Comparison of ENCODE assay signal across 10 cellular contexts in the genomic region with DNA sequence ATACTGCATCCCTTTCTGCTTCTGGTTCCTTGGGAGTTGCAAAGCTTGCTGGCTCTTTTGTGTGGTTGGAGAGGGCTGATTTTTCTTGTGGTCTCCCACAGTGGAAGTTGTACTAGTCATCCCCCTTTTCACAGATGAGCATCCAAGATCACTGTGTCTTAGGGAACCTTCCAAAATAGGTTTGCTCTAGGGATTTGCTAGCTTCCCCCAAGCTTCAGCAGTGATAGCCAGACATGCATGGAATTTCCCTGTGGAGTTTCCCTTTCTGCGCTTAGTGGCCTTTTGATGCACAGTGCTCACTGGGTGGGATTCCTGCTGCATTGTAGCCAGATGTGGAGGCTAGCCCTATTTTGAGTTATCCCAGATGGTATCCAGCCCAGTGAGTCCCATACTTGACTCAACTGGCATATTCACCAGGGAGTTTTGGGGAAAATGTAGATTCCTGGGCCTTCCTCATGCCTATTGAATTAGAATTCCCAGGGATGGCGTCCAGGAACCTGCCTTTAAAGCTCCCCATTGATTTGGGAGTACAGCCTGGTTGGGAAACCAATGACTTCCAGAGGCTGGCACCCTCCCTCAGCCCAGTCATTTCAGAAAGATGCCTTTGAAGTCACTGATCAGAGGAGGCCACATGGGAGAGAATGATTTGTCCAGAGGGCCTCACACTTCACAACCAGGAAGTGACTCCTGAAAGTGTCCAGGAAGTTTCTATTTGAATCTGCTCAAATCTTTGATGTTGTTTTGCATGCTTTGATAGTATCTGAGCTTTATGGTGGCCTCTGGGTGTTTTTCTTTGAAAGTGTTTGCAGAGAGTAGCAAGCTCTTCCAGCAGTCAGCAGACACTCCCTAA. TPM values are rescaled to one million over a fixed set of nuclear protein-coding genes. Genes with fewer than 3 reads are reported as not detected.
A peak's percentile ranks its signal among the peaks of the same experiment; 100 is the strongest.
DNase-seq lines count a peak whose midpoint lies in the region; ATAC-seq, FAIRE-seq and TF ChIP-seq lines count a peak whose summit lies in the region.
"Had no signal": no experiment of that assay in that cellular context is flagged by ENCODE, and none has a peak within 500 bp of the region (broad histone marks: within the 10 kb centered on the region; RNA-seq: fewer than 3 reads in every experiment).

No MANE protein-coding gene starts in this region.

- no peak for TF ChIP-seq POLR2A in NB4 (IDR thresholded peaks at IDR 0.05; ENCODE audit: extremely low read depth, insufficient read length)

- H4K20me1 ChIP-seq in SK-N-SH (ENCODE audit: insufficient read depth) = no peaks in the 10 kb centered on the region

- ATAC-seq in SK-N-SH treated with all-trans-retinoic acid at 6 μM for 48 hours (no peak), HG02938 (IDR thresholded peaks at IDR 0.05; ENCODE audit: unreplicated experiment) (no peak), HG02981 (IDR thresholded peaks at IDR 0.05; ENCODE audit: unreplicated experiment) (no peak)

- H3K36me3 ChIP-seq in SK-N-SH (replicated peaks in 1 of 2; ENCODE audit: control insufficient read depth in 1 of 2, insufficient read depth in 2 of 2, low read length in 1 of 2) = no peaks in the 10 kb centered on the region
- H3K36me3 ChIP-seq in bronchial epithelial cell (ENCODE audit: control insufficient read depth, insufficient read depth, low read length) = no peaks in the 10 kb centered on the region

- H3K9me2 ChIP-seq in SK-N-SH = no peaks in the 10 kb centered on the region

- H2AFZ ChIP-seq in SK-N-SH (ENCODE audit: low read depth) = no peak overlapping the region

- FAIRE-seq in bronchial epithelial cell (lab: Jason Lieb, UNC) = no peak

- H3K9ac ChIP-seq in SK-N-SH = peak overlapping the region; percentile 23; the same call in 1 of the 2 replicates

- H3F3A ChIP-seq in SK-N-SH (replicated peaks; ENCODE audit: insufficient read depth) = peaks cover 23% of the 10 kb centered on the region

- H3K79me2 ChIP-seq in SK-N-SH (ENCODE audit: insufficient read depth) = peaks cover 65% of the 10 kb centered on the region

- TF ChIP-seq RAD21 in SK-N-SH (IDR thresholded peaks at IDR 0.05; ENCODE audit: low read length) = no peak

- peak overlapping the region; percentile 38 for H3K4me2 ChIP-seq in SK-N-SH

- CTCF ChIA-PET in SK-N-SH (lab: Yijun Ruan, JAX) = interaction anchor here (0.8 to 1.0 kb wide), 3 partner anchors 81 to 127 kb away, joined by 3 read pairs; partner anchors contain the start of gene RPL10A

- no peak for DNase-seq in SK-N-SH
- peak; percentile 52 for DNase-seq in NB4 (ENCODE audit: low read depth)
- DNase-seq in bronchial epithelial cell (ENCODE audit: low read depth) = peak; percentile 53
- DNase-seq in NCI-H187 treated with DMSO at 0.1 percent for 48 hours (lab: John Stamatoyannopoulos, UW) = no peak
- DNase-seq: ACHN had no signal

- H3K9me3 ChIP-seq in SK-N-SH = no peaks in the 10 kb centered on the region

- H3K27me3 ChIP-seq in SK-N-SH (ENCODE audit: insufficient read depth) = no peaks in the 10 kb centered on the region
- H3K27me3 ChIP-seq in bronchial epithelial cell (ENCODE audit: control insufficient read depth, insufficient read depth, low read length) = no peaks in the 10 kb centered on the region

- peaks cover 20 to 37% of the 10 kb centered on the region in 2 experiments for H3K4me1 ChIP-seq in SK-N-SH (ENCODE audit: control insufficient read depth in 1 of 2, insufficient read depth in 2 of 2, low read depth in 1 of 2, low read length in 1 of 2)

- TF ChIP-seq CTCF in SK-N-SH (IDR thresholded peaks at IDR 0.05) = no peak
- TF ChIP-seq CTCF in NB4 (IDR thresholded peaks at IDR 0.05; ENCODE audit: low read depth, low read length) = no peak
- TF ChIP-seq CTCF in bronchial epithelial cell (IDR thresholded peaks at IDR 0.05; ENCODE audit: insufficient read depth, low read length, severe bottlenecking) = no peak

- 100% methylated on average over 1 of the region's 2 CpGs for WGBS in SK-N-SH (ENCODE audit: low lambda C conversion rate)

- POLR2A ChIA-PET in SK-N-SH (lab: Yijun Ruan, JAX) = no interaction called here

- H3K4me3 ChIP-seq in SK-N-SH (ENCODE audit: low read depth in 2 of 2, low read length in 1 of 2) (no peak overlapping the region), NB4 (ENCODE audit: low read depth, low read length) (no peak overlapping the region), bronchial epithelial cell (ENCODE audit: low read depth, low read length) (no peak overlapping the region), skin epidermis (no peak overlapping the region)
- H3K4me3 ChIP-seq: SK-N-MC had no signal

- peak overlapping the region in 1 of 2 experiments; percentile 98; a peak in 2 of 4 replicates for H3K27ac ChIP-seq in SK-N-SH (ENCODE audit: low read depth in 2 of 2, low read length in 1 of 2)
- peak overlapping the region in 11 of 21 experiments; percentile 2 to 78 (median 36) for H3K27ac ChIP-seq in skin epidermis
- H3K27ac ChIP-seq: SK-N-MC had no signal

- no peak for TF ChIP-seq EP300 in SK-N-SH (IDR thresholded peaks at IDR 0.05; ENCODE audit: borderline replicate concordance in 1 of 2, low read depth in 1 of 2, low read length in 1 of 2)

TF ChIP-seq in SK-N-SH, 30 proteins besides CTCF, POLR2A, EP300 and RAD21 (continues in another document):
- no peak for TF ChIP-seq RXRA (IDR thresholded peaks at IDR 0.05; ENCODE audit: borderline replicate concordance, low read depth)
- no peak for TF ChIP-seq EZH2phosphoT487 (IDR thresholded peaks at IDR 0.05; ENCODE audit: borderline replicate concordance, low read depth)
- no peak for TF ChIP-seq RCOR1 (IDR thresholded peaks at IDR 0.05; ENCODE audit: low read length)
- no peak for TF ChIP-seq SMC3 (IDR thresholded peaks at IDR 0.05; ENCODE audit: low read depth, low read length)
- TF ChIP-seq ZBTB33 (IDR thresholded peaks at IDR 0.05; ENCODE audit: borderline replicate concordance, low read depth) = no peak
- no peak for TF ChIP-seq TEAD4 (IDR thresholded peaks at IDR 0.05; ENCODE audit: borderline replicate concordance, insufficient read depth)
- no peak for TF ChIP-seq MAX (IDR thresholded peaks at IDR 0.05; ENCODE audit: low read depth)
- TF ChIP-seq GATA2 (CRISPR knock-in tag; IDR thresholded peaks at IDR 0.05) = no peak
- no peak for TF ChIP-seq TCF12 (IDR thresholded peaks at IDR 0.05)
- TF ChIP-seq FOXJ3 (CRISPR knock-in tag; IDR thresholded peaks at IDR 0.05) = no peak
- no peak for TF ChIP-seq NRF1 (IDR thresholded peaks at IDR 0.05; ENCODE audit: low read depth, low read length)
- TF ChIP-seq GABPA (IDR thresholded peaks at IDR 0.05; ENCODE audit: low read depth) = no peak

TF ChIP-seq in SK-N-SH treated with all-trans-retinoic acid at 6 μM for 48 hours, 23 proteins besides CTCF, POLR2A, EP300 and RAD21 (continues in another document):
- TF ChIP-seq CSDC2 (CRISPR knock-in tag; IDR thresholded peaks at IDR 0.05) (no peak), ARNTL (CRISPR knock-in tag; IDR thresholded peaks at IDR 0.05; ENCODE audit: borderline replicate concordance, low read depth) (no peak), ESRRG (CRISPR knock-in tag; IDR thresholded peaks at IDR 0.05) (no peak), ZNF70 (CRISPR knock-in tag; IDR thresholded peaks at IDR 0.05) (no peak), ZNF8 (CRISPR knock-in tag; IDR thresholded peaks at IDR 0.05) (no peak), ZNF565 (CRISPR knock-in tag; conservative IDR thresholded peaks at IDR 0.05; ENCODE audit: low read depth) (no peak), POU6F1 (CRISPR knock-in tag; IDR thresholded peaks at IDR 0.05; ENCODE audit: borderline replicate concordance, low read depth) (no peak), OSR1 (CRISPR knock-in tag; IDR thresholded peaks at IDR 0.05) (no peak), GLIS3 (CRISPR knock-in tag; IDR thresholded peaks at IDR 0.05) (no peak), TOX (CRISPR knock-in tag; IDR thresholded peaks at IDR 0.05; ENCODE audit: borderline replicate concordance) (no peak), BACH2 (CRISPR knock-in tag; IDR thresholded peaks at IDR 0.05; ENCODE audit: borderline replicate concordance) (no peak), ISL1 (CRISPR knock-in tag; IDR thresholded peaks at IDR 0.05) (no peak), ZFP30 (CRISPR knock-in tag; IDR thresholded peaks at IDR 0.05) (no peak), PPARA (CRISPR knock-in tag; IDR thresholded peaks at IDR 0.05; ENCODE audit: borderline replicate concordance) (no peak), ZC3H10 (CRISPR knock-in tag; IDR thresholded peaks at IDR 0.05) (no peak), ZFP3 (CRISPR knock-in tag; IDR thresholded peaks at IDR 0.05) (no peak)
- TF ChIP-seq, protein P1, sequence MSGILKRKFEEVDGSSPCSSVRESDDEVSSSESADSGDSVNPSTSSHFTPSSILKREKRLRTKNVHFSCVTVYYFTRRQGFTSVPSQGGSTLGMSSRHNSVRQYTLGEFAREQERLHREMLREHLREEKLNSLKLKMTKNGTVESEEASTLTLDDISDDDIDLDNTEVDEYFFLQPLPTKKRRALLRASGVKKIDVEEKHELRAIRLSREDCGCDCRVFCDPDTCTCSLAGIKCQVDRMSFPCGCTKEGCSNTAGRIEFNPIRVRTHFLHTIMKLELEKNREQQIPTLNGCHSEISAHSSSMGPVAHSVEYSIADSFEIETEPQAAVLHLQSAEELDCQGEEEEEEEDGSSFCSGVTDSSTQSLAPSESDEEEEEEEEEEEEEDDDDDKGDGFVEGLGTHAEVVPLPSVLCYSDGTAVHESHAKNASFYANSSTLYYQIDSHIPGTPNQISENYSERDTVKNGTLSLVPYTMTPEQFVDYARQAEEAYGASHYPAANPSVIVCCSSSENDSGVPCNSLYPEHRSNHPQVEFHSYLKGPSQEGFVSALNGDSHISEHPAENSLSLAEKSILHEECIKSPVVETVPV (CRISPR knock-in tag; IDR thresholded peaks at IDR 0.05) = no peak

RNA-seq across cellular contexts. Expression of gene PPARD, which starts 25.9 kb away (rescaled TPM):
- polyA plus RNA-seq in SK-N-SH (2012; rRNA removed) = 11.5 and 13.3 TPM in 2 replicates
- 6.0 and 9.4 TPM in 2 replicates for polyA plus RNA-seq in SK-N-SH (2012; cell fraction: cytosol; rRNA removed)
- 19.3 and 20.2 TPM in 2 replicates for polyA plus RNA-seq in SK-N-SH (2012; cell fraction: nucleus; rRNA removed)
- 10.3 and 16.9 TPM in 2 replicates for total RNA-seq in bronchial epithelial cell

Comparison
In these comparisons a context has a peak if more than half of its experiments do, and no peak if none do; other contexts are left out.
1. DNase-seq: peak in NB4 (single experiment) and bronchial epithelial cell (single experiment); none in SK-N-SH (single experiment) and NCI-H187 treated with DMSO at 0.1 percent for 48 hours (single experiment).